Comparison of ENCODE assay signal across 7 cellular contexts in the genomic region with DNA sequence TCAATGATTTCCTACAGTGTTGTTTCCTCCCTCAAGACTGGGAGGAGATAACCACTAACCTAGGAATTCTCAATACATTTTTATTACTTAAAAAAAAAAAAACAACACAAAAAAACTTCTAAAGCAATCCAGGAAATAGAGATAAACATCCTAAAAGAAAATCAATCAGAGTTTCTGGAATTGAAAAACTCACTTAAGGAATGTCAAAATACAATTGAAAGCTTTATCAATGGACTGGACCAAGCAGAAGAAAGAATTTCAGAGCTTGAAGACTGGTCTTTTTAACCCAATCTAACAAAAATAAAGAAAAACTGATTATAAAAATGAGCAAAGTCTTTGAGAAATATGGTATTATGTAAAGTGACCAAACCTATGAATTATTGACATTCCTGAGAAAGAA.
"Had no signal": no experiment of that assay in that cellular context is flagged by ENCODE, and none has a peak within 500 bp of the region (broad histone marks: within the 10 kb centered on the region; RNA-seq: fewer than 3 reads in every experiment).

No MANE protein-coding gene starts in this region.

- H3K27me3 Mint-ChIP-seq: IgD-negative memory B cell had no signal

- H3K36me3 Mint-ChIP-seq: IgD-negative memory B cell had no signal

- FAIRE-seq: HTR-8/SVneo, K562 had no signal

- H3K4me3 ChIP-seq: K562 had no signal

- H3K27ac ChIP-seq: HL-60 had no signal

- H3K27ac Mint-ChIP-seq: IgD-negative memory B cell had no signal

- ATAC-seq: K562 had no signal

- H3K4me1 Mint-ChIP-seq: IgD-negative memory B cell had no signal

- DNase-seq: IMR-90, KBM-7, KG1 had no signal

- H3K4me3 Mint-ChIP-seq: IgD-negative memory B cell had no signal
